Comparison of ENCODE assay signal across 1 cellular context in the genomic region with DNA sequence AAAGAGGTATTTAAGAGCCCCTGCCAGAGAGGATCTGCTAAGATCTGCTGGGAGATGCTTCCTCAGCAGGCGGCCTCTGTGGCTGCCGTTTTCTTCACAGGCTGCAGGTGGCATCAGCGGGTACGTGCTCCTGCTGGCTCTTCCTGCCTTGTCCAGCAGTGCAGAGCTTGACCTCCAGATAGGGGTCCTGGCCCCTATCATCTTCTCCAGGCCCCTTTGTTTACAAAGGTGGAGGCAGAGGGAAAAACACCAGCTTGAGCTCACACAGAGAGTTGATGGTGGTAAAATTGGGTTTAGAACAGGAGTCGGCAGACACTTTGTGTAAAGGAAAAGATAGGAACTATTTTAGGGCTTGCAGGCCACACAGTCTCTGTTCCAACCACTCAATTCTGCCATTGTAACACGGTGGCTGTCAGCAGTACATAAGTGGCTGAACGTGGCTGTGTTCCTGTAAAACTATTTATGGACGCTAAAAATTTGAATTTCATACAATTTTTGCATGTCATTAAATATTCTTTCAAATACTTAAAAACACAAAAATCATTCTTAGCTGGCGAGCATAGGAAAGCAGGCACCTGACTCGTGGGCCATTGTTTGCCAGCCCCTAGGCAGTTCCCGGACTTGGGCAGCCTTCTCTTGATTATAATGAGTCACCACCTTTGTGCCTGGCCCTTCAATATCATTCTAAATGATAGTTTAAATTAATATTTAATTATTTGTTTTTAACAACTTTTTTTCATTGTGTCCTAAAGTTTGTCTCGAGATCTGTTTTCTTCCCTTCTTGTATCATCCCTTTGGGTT.
A peak's percentile ranks its signal among the peaks of the same experiment; 100 is the strongest.
TF ChIP-seq lines count a peak whose summit lies in the region.

No MANE protein-coding gene starts in this region.

TF ChIP-seq in HepG2, 621 proteins besides CTCF, POLR2A, EP300 and RAD21 (continued from another document and continues in another):
- TF ChIP-seq, protein P1, sequence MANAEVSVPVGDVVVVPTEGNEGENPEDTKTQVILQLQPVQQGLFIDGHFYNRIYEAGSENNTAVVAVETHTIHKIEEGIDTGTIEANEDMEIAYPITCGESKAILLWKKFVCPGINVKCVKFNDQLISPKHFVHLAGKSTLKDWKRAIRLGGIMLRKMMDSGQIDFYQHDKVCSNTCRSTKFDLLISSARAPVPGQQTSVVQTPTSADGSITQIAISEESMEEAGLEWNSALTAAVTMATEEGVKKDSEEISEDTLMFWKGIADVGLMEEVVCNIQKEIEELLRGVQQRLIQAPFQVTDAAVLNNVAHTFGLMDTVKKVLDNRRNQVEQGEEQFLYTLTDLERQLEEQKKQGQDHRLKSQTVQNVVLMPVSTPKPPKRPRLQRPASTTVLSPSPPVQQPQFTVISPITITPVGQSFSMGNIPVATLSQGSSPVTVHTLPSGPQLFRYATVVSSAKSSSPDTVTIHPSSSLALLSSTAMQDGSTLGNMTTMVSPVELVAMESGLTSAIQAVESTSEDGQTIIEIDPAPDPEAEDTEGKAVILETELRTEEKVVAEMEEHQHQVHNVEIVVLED (CRISPR knock-in tag; IDR thresholded peaks at IDR 0.05; ENCODE audit: borderline replicate concordance) = no peak
- no peak for TF ChIP-seq CBX1 (IDR thresholded peaks at IDR 0.05; ENCODE audit: low read depth)
- TF ChIP-seq, protein P2, sequence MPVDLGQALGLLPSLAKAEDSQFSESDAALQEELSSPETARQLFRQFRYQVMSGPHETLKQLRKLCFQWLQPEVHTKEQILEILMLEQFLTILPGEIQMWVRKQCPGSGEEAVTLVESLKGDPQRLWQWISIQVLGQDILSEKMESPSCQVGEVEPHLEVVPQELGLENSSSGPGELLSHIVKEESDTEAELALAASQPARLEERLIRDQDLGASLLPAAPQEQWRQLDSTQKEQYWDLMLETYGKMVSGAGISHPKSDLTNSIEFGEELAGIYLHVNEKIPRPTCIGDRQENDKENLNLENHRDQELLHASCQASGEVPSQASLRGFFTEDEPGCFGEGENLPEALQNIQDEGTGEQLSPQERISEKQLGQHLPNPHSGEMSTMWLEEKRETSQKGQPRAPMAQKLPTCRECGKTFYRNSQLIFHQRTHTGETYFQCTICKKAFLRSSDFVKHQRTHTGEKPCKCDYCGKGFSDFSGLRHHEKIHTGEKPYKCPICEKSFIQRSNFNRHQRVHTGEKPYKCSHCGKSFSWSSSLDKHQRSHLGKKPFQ (CRISPR knock-in tag; IDR thresholded peaks at IDR 0.05; ENCODE audit: insufficient replicate concordance) = no peak
- TF ChIP-seq CC2D1A (CRISPR knock-in tag; IDR thresholded peaks at IDR 0.05) = no peak
- TF ChIP-seq ZNF354B (CRISPR knock-in tag; IDR thresholded peaks at IDR 0.05) = no peak
- no peak for TF ChIP-seq ZNF562 (CRISPR knock-in tag; IDR thresholded peaks at IDR 0.05; ENCODE audit: borderline replicate concordance)
- no peak for TF ChIP-seq ZNF678 (CRISPR knock-in tag; IDR thresholded peaks at IDR 0.05)
- no peak for TF ChIP-seq SMARCC2 (IDR thresholded peaks at IDR 0.05)
- TF ChIP-seq ZNF572 (CRISPR knock-in tag; IDR thresholded peaks at IDR 0.05) = peak; percentile 91
- TF ChIP-seq, protein P3, sequence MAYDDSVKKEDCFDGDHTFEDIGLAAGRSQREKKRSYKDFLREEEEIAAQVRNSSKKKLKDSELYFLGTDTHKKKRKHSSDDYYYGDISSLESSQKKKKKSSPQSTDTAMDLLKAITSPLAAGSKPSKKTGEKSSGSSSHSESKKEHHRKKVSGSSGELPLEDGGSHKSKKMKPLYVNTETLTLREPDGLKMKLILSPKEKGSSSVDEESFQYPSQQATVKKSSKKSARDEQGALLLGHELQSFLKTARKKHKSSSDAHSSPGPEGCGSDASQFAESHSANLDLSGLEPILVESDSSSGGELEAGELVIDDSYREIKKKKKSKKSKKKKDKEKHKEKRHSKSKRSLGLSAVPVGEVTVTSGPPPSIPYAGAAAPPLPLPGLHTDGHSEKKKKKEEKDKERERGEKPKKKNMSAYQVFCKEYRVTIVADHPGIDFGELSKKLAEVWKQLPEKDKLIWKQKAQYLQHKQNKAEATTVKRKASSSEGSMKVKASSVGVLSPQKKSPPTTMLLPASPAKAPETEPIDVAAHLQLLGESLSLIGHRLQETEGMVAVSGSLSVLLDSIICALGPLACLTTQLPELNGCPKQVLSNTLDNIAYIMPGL (CRISPR knock-in tag; IDR thresholded peaks at IDR 0.05; ENCODE audit: borderline replicate concordance in 1 of 2, low read depth in 1 of 2) = peak; percentile 31 to 49; a peak in 1 of 4 replicates
- no peak for TF ChIP-seq ZFP1 (CRISPR knock-in tag; IDR thresholded peaks at IDR 0.05)
- TF ChIP-seq GATAD2A (CRISPR knock-in tag; IDR thresholded peaks at IDR 0.05) = 0 out of 2 replicates have a peak, but pooled peaks have one; percentile 47
- no peak for TF ChIP-seq ZNF558 (CRISPR knock-in tag; IDR thresholded peaks at IDR 0.05; ENCODE audit: borderline replicate concordance)
- TF ChIP-seq RFXANK (CRISPR knock-in tag; IDR thresholded peaks at IDR 0.05) = no peak
- no peak for TF ChIP-seq U2AF1 (optimal IDR thresholded peaks at IDR 0.05; ENCODE audit: low read depth, low read length)
- TF ChIP-seq IRF2 (CRISPR knock-in tag; IDR thresholded peaks at IDR 0.05) = no peak
- TF ChIP-seq RCOR2 (CRISPR knock-in tag; IDR thresholded peaks at IDR 0.05) = no peak
- no peak for TF ChIP-seq ATF7 (IDR thresholded peaks at IDR 0.05)
- no peak for TF ChIP-seq ATF7 (CRISPR knock-in tag; IDR thresholded peaks at IDR 0.05)
- peak; percentile 75 for TF ChIP-seq XRCC5 (optimal IDR thresholded peaks at IDR 0.05; ENCODE audit: low read length)
- TF ChIP-seq ZNF788 (CRISPR knock-in tag; IDR thresholded peaks at IDR 0.05; ENCODE audit: borderline replicate concordance) = peak; percentile 33; the same call in 1 of the 2 replicates
- TF ChIP-seq ZNF383 (CRISPR knock-in tag; IDR thresholded peaks at IDR 0.05; ENCODE audit: borderline replicate concordance) = no peak
- TF ChIP-seq, protein P4, sequence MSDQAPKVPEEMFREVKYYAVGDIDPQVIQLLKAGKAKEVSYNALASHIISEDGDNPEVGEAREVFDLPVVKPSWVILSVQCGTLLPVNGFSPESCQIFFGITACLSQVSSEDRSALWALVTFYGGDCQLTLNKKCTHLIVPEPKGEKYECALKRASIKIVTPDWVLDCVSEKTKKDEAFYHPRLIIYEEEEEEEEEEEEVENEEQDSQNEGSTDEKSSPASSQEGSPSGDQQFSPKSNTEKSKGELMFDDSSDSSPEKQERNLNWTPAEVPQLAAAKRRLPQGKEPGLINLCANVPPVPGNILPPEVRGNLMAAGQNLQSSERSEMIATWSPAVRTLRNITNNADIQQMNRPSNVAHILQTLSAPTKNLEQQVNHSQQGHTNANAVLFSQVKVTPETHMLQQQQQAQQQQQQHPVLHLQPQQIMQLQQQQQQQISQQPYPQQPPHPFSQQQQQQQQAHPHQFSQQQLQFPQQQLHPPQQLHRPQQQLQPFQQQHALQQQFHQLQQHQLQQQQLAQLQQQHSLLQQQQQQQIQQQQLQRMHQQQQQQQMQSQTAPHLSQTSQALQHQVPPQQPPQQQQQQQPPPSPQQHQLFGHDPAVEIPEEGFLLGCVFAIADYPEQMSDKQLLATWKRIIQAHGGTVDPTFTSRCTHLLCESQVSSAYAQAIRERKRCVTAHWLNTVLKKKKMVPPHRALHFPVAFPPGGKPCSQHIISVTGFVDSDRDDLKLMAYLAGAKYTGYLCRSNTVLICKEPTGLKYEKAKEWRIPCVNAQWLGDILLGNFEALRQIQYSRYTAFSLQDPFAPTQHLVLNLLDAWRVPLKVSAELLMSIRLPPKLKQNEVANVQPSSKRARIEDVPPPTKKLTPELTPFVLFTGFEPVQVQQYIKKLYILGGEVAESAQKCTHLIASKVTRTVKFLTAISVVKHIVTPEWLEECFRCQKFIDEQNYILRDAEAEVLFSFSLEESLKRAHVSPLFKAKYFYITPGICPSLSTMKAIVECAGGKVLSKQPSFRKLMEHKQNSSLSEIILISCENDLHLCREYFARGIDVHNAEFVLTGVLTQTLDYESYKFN (CRISPR knock-in tag; conservative IDR thresholded peaks at IDR 0.05) = 0 out of 2 replicates have a peak, but pooled peaks have one; percentile 23
- TF ChIP-seq AGO1 (IDR thresholded peaks at IDR 0.05; ENCODE audit: low read depth, low read length, poor library complexity, severe bottlenecking) = no peak
- TF ChIP-seq ATF1 (CRISPR knock-in tag; IDR thresholded peaks at IDR 0.05) = no peak
- TF ChIP-seq, protein P5, sequence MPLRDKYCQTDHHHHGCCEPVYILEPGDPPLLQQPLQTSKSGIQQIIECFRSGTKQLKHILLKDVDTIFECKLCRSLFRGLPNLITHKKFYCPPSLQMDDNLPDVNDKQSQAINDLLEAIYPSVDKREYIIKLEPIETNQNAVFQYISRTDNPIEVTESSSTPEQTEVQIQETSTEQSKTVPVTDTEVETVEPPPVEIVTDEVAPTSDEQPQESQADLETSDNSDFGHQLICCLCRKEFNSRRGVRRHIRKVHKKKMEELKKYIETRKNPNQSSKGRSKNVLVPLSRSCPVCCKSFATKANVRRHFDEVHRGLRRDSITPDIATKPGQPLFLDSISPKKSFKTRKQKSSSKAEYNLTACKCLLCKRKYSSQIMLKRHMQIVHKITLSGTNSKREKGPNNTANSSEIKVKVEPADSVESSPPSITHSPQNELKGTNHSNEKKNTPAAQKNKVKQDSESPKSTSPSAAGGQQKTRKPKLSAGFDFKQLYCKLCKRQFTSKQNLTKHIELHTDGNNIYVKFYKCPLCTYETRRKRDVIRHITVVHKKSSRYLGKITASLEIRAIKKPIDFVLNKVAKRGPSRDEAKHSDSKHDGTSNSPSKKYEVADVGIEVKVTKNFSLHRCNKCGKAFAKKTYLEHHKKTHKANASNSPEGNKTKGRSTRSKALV (CRISPR knock-in tag; IDR thresholded peaks at IDR 0.05) = no peak
- TF ChIP-seq KDM1A (CRISPR knock-in tag; IDR thresholded peaks at IDR 0.05) = no peak
- TF ChIP-seq KLF16 (CRISPR knock-in tag; IDR thresholded peaks at IDR 0.05) = peak in 1 of 2 experiments; percentile 36; a peak in 1 of 4 replicates
- no peak for TF ChIP-seq KLF6 (CRISPR knock-in tag; IDR thresholded peaks at IDR 0.05)
- no peak for TF ChIP-seq ZKSCAN1 (IDR thresholded peaks at IDR 0.05; ENCODE audit: low read length)
- TF ChIP-seq ELF1 (CRISPR knock-in tag; IDR thresholded peaks at IDR 0.05) = peak; percentile 43; the same call in 1 of the 2 replicates
- no peak; the same call in 1 of the 2 replicates for TF ChIP-seq ZNF232 (CRISPR knock-in tag; IDR thresholded peaks at IDR 0.05; ENCODE audit: borderline replicate concordance)
- TF ChIP-seq GLI4 (CRISPR knock-in tag; IDR thresholded peaks at IDR 0.05; ENCODE audit: borderline replicate concordance) = no peak
- TF ChIP-seq, protein P6, sequence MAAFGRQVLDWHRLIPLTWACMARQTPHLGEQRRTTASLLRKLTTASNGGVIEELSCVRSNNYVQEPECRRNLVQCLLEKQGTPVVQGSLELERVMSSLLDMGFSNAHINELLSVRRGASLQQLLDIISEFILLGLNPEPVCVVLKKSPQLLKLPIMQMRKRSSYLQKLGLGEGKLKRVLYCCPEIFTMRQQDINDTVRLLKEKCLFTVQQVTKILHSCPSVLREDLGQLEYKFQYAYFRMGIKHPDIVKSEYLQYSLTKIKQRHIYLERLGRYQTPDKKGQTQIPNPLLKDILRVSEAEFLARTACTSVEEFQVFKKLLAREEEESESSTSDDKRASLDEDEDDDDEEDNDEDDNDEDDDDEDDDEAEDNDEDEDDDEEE (CRISPR knock-in tag; IDR thresholded peaks at IDR 0.05) = no peak
- no peak for TF ChIP-seq CBX2 (IDR thresholded peaks at IDR 0.05; ENCODE audit: low read depth, low read length)
- no peak for TF ChIP-seq CBX2 (CRISPR knock-in tag; IDR thresholded peaks at IDR 0.05; ENCODE audit: low read depth)
- no peak for TF ChIP-seq ZNF24 (IDR thresholded peaks at IDR 0.05)
- no peak for TF ChIP-seq ZNF547 (CRISPR knock-in tag; IDR thresholded peaks at IDR 0.05)
- TF ChIP-seq, protein P7, sequence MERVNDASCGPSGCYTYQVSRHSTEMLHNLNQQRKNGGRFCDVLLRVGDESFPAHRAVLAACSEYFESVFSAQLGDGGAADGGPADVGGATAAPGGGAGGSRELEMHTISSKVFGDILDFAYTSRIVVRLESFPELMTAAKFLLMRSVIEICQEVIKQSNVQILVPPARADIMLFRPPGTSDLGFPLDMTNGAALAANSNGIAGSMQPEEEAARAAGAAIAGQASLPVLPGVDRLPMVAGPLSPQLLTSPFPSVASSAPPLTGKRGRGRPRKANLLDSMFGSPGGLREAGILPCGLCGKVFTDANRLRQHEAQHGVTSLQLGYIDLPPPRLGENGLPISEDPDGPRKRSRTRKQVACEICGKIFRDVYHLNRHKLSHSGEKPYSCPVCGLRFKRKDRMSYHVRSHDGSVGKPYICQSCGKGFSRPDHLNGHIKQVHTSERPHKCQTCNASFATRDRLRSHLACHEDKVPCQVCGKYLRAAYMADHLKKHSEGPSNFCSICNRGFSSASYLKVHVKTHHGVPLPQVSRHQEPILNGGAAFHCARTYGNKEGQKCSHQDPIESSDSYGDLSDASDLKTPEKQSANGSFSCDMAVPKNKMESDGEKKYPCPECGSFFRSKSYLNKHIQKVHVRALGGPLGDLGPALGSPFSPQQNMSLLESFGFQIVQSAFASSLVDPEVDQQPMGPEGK (CRISPR knock-in tag; IDR thresholded peaks at IDR 0.05) = no peak
- TF ChIP-seq, protein P8, sequence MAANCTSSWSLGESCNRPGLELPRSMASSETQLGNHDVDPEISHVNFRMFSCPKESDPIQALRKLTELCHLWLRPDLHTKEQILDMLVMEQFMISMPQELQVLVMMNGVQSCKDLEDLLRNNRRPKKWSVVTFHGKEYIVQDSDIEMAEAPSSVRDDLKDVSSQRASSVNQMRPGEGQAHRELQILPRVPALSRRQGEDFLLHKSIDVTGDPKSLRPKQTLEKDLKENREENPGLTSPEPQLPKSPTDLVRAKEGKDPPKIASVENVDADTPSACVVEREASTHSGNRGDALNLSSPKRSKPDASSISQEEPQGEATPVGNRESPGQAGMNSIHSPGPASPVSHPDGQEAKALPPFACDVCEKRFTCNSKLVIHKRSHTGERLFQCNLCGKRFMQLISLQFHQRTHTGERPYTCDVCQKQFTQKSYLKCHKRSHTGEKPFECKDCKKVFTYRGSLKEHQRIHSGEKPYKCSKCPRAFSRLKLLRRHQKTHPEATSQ (CRISPR knock-in tag; IDR thresholded peaks at IDR 0.05; ENCODE audit: borderline replicate concordance) = no peak
- TF ChIP-seq SALL1 (CRISPR knock-in tag; IDR thresholded peaks at IDR 0.05) = peak; percentile 66; the same call in 1 of the 2 replicates
- TF ChIP-seq ETV6 (CRISPR knock-in tag; conservative IDR thresholded peaks at IDR 0.05) = no peak
- no peak for TF ChIP-seq XBP1 (CRISPR knock-in tag; IDR thresholded peaks at IDR 0.05)
- no peak for TF ChIP-seq ZNF331 (CRISPR knock-in tag; IDR thresholded peaks at IDR 0.05)
- no peak for TF ChIP-seq NFE2L2 (IDR thresholded peaks at IDR 0.05; ENCODE audit: low read length)
- TF ChIP-seq SRSF9 (IDR thresholded peaks at IDR 0.05; ENCODE audit: borderline replicate concordance, insufficient read depth, low read depth, low read length, poor library complexity, severe bottlenecking) = no peak
- TF ChIP-seq SAP130 (CRISPR knock-in tag; IDR thresholded peaks at IDR 0.05; ENCODE audit: low read depth) = no peak
- no peak for TF ChIP-seq NFIB (CRISPR knock-in tag; IDR thresholded peaks at IDR 0.05; ENCODE audit: borderline replicate concordance)
- no peak for TF ChIP-seq PRPF4 (IDR thresholded peaks at IDR 0.05; ENCODE audit: low read depth, low read length, poor library complexity, severe bottlenecking)
- no peak for TF ChIP-seq SAFB2 (CRISPR knock-in tag; IDR thresholded peaks at IDR 0.05; ENCODE audit: borderline replicate concordance, low read depth)
